Comparison of ENCODE assay signal across 21 cellular contexts in genomic region chr17:21841839-21842238, GRCh38.
DNase-seq lines count a peak whose midpoint lies in the region; ATAC-seq and TF ChIP-seq lines count a peak whose summit lies in the region.
"Had no signal": no experiment of that assay in that cellular context is flagged by ENCODE, and none has a peak within 500 bp of the region (broad histone marks: within the 10 kb centered on the region; RNA-seq: fewer than 3 reads in every experiment).

No MANE protein-coding gene starts in this region.

- H3K4me1 Mint-ChIP-seq in T-helper 2 cell treated with Interferon-gamma antibody and Interleukin-4, amounts not matched to agents 5 μg/mL and 100 μg/mL, for 36 hours (ENCODE audit: low read depth) = no peaks in the 10 kb centered on the region
- H3K4me1 Mint-ChIP-seq in activated T-cell treated with anti-CD3 and anti-CD28 coated beads, Interleukin-2, amount 50 U/mL, for 24 hours (ENCODE audit: low read depth) = no peaks in the 10 kb centered on the region
- no peaks in the 10 kb centered on the region for H3K4me1 Mint-ChIP-seq in activated T-cell treated with anti-CD3 and anti-CD28 coated beads, Interleukin-2, amount 50 U/mL, for 72 hours (ENCODE audit: low read depth)

- H3K27me3 Mint-ChIP-seq in T-helper 2 cell treated with Interferon-gamma antibody and Interleukin-4, amounts not matched to agents 5 μg/mL and 100 μg/mL, for 36 hours (ENCODE audit: low read depth) = peaks cover 3% of the 10 kb centered on the region
- H3K27me3 Mint-ChIP-seq in activated T-cell treated with anti-CD3 and anti-CD28 coated beads, Interleukin-2, amount 50 U/mL, for 24 hours = peaks cover 12% of the 10 kb centered on the region
- peaks cover 8% of the 10 kb centered on the region for H3K27me3 Mint-ChIP-seq in activated T-cell treated with anti-CD3 and anti-CD28 coated beads, Interleukin-2, amount 50 U/mL, for 72 hours (ENCODE audit: low read depth)

- no peaks in the 10 kb centered on the region for H3K4me1 ChIP-seq in testis
- H3K4me1 ChIP-seq: A549, Caco-2 had no signal

- TF ChIP-seq CTCF in testis (IDR thresholded peaks at IDR 0.05) = no peak

- peaks cover 37% of the 10 kb centered on the region for H3K9me3 Mint-ChIP-seq in T-helper 2 cell treated with Interferon-gamma antibody and Interleukin-4, amounts not matched to agents 5 μg/mL and 100 μg/mL, for 36 hours
- peaks cover 12% of the 10 kb centered on the region for H3K9me3 Mint-ChIP-seq in activated T-cell treated with anti-CD3 and anti-CD28 coated beads, Interleukin-2, amount 50 U/mL, for 24 hours
- peaks cover 0 to 2% of the 10 kb centered on the region in 2 donors for H3K9me3 Mint-ChIP-seq in activated T-cell treated with anti-CD3 and anti-CD28 coated beads, Interleukin-2, amount 50 U/mL, for 72 hours

- H3K36me3 Mint-ChIP-seq in T-helper 2 cell treated with Interferon-gamma antibody and Interleukin-4, amounts not matched to agents 5 μg/mL and 100 μg/mL, for 36 hours (ENCODE audit: low read depth) = peaks cover 3% of the 10 kb centered on the region
- peaks cover 9% of the 10 kb centered on the region for H3K36me3 Mint-ChIP-seq in activated T-cell treated with anti-CD3 and anti-CD28 coated beads, Interleukin-2, amount 50 U/mL, for 24 hours (ENCODE audit: low read depth)
- peaks cover 1 to 5% of the 10 kb centered on the region in 2 donors for H3K36me3 Mint-ChIP-seq in activated T-cell treated with anti-CD3 and anti-CD28 coated beads, Interleukin-2, amount 50 U/mL, for 72 hours (ENCODE audit: insufficient read depth in 2 of 2)

- no peaks in the 10 kb centered on the region for H3K9me3 ChIP-seq in testis
- H3K9me3 ChIP-seq: A549, Caco-2 had no signal

- no peak for ATAC-seq in activated T-cell treated with anti-CD3 and anti-CD28 coated beads, Interleukin-2, amount 50 U/mL, for 72 hours (replicated peaks in 1 of 2)
- ATAC-seq: A549, GM12878, HCT116, HepG2 had no signal

- peak overlapping the region; percentile 65 for H3K27ac Mint-ChIP-seq in T-helper 2 cell treated with Interferon-gamma antibody and Interleukin-4, amounts not matched to agents 5 μg/mL and 100 μg/mL, for 36 hours
- peak overlapping the region; percentile 75 for H3K27ac Mint-ChIP-seq in activated T-cell treated with anti-CD3 and anti-CD28 coated beads, Interleukin-2, amount 50 U/mL, for 24 hours
- H3K27ac Mint-ChIP-seq in activated T-cell treated with anti-CD3 and anti-CD28 coated beads, Interleukin-2, amount 50 U/mL, for 72 hours = no peak overlapping the region
- H3K27ac Mint-ChIP-seq: CD4-positive, alpha-beta T cell; HFFc6 had no signal

- intact Hi-C loops in testis (cut with DNase I; ENCODE audit: low total_unique reads) = no loop called here

- no peaks in the 10 kb centered on the region for H3K36me3 ChIP-seq in testis (ENCODE audit: low read depth, missing control alignments)

- peak overlapping the region; percentile 50 to 69 for H3K4me3 ChIP-seq in testis
- H3K4me3 ChIP-seq: GM12878 had no signal

- no peak for TF ChIP-seq POLR2A in testis (IDR thresholded peaks at IDR 0.05)

- WGBS in testis, 2 donors = 29 to 30% methylated on average over 48 to 49 of the region's 49 CpGs

- DNase-seq in T-helper 2 cell treated with Interferon-gamma antibody and Interleukin-4, amounts not matched to agents 5 μg/mL and 100 μg/mL, for 36 hours (ENCODE audit: low spot score) = no peak
- DNase-seq in T-helper 2 cell (no peak), GM03348 (ENCODE audit: low spot score) (peak; percentile 0), testis (no peak), SHP77 (lab: John Stamatoyannopoulos, UW) (no peak)
- no peak for DNase-seq in activated T-cell treated with anti-CD3 and anti-CD28 coated beads, Interleukin-2, amount 50 U/mL, for 24 hours
- no peak for DNase-seq in activated T-cell treated with anti-CD3 and anti-CD28 coated beads, Interleukin-2, amount 50 U/mL, for 72 hours
- DNase-seq: AML-193; Caco-2; CD4-positive, alpha-beta T cell; DMS153; DMS79; GF-D8; GOT3; HFFc6 had no signal

- no peaks in the 10 kb centered on the region for H3K27me3 ChIP-seq in testis

- peak overlapping the region; percentile 82 to 83 for H3K27ac ChIP-seq in testis
- H3K27ac ChIP-seq: 22Rv1, A549, C4-2B had no signal

- H3K4me3 Mint-ChIP-seq in T-helper 2 cell treated with Interferon-gamma antibody and Interleukin-4, amounts not matched to agents 5 μg/mL and 100 μg/mL, for 36 hours = no peak overlapping the region
- no peak overlapping the region for H3K4me3 Mint-ChIP-seq in activated T-cell treated with anti-CD3 and anti-CD28 coated beads, Interleukin-2, amount 50 U/mL, for 24 hours
- no peak overlapping the region for H3K4me3 Mint-ChIP-seq in activated T-cell treated with anti-CD3 and anti-CD28 coated beads, Interleukin-2, amount 50 U/mL, for 72 hours
- H3K4me3 Mint-ChIP-seq: CD4-positive, alpha-beta T cell; HFFc6 had no signal
